ENCODE assay signal across 9 cellular contexts in the genomic region with DNA sequence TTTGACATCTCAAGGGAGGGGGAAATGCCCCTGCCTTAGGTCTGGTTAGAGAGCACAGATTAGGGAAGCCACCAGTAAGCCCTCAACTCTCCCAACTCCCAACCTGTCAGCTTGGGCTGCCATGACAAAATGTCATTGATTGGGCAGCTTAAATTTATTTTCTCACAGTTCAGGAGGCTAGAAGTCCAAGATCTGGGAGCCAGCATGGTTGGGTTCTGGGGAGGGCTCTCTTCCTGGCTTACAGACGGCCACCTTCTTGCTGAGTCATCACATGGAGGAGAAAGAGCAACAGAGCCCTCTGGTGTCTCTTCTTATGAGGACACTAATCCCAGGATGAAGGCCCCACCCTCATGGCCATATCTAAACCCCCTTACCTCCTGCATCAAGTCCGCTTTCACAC. TPM values are rescaled to one million over a fixed set of nuclear protein-coding genes. Genes with fewer than 3 reads are reported as not detected.
DNase-seq lines count a peak whose midpoint lies in the region; ATAC-seq, FAIRE-seq and TF ChIP-seq lines count a peak whose summit lies in the region.
"Had no signal": no experiment of that assay in that cellular context is flagged by ENCODE, and none has a peak within 500 bp of the region (broad histone marks: within the 10 kb centered on the region; RNA-seq: fewer than 3 reads in every experiment).

No MANE protein-coding gene starts in this region.

- peak overlapping the region in 2 of 10 experiments; percentile 18 to 28; a peak in 4 of 20 replicates for H3K4me3 ChIP-seq in BLaER1 treated with 17β-estradiol and CSF1 and Interleukin-3, amounts not matched to agents 10 nM and 100 nM
- no peak overlapping the region for H3K4me3 ChIP-seq in HepG2 (replicated peaks in 1 of 3; ENCODE audit: insufficient read depth in 1 of 3, low read depth in 2 of 3, low read length in 3 of 3)

- peak overlapping the region; percentile 46 for H3K27ac Mint-ChIP-seq in activated naive CD8-positive, alpha-beta T cell treated with anti-CD3 and anti-CD28 coated beads, Interleukin-2, amount 10 ng/mL, durations not matched to agents 7 days and 5 days

- intact Hi-C loops in HepG2 (cut with micrococcal nuclease; ENCODE audit: unreplicated experiment): loop anchor here (1.0 to 5.0 kb wide), 2 partner anchors 163 to 224 kb away; no protein-coding TSS in a partner anchor

- H3K4me1 ChIP-seq in BLaER1 treated with 17β-estradiol and CSF1 and Interleukin-3, amounts not matched to agents 10 nM and 100 nM: peaks cover 25 to 53% (median 41%) of the 10 kb centered on the region in 10 experiments
- peaks cover 8% of the 10 kb centered on the region; the same call in 1 of the 2 replicates for H3K4me1 ChIP-seq in HepG2 (ENCODE audit: insufficient read depth, low read length)

- H4K20me1 ChIP-seq in BLaER1 treated with 17β-estradiol and CSF1 and Interleukin-3, amounts not matched to agents 10 nM and 100 nM: peaks cover 0 to 12% (median 3%) of the 10 kb centered on the region in 11 experiments; a peak in 7 of 22 replicates
- no peaks in the 10 kb centered on the region for H4K20me1 ChIP-seq in HepG2 (ENCODE audit: insufficient read depth, low read length)

- peak overlapping the region in 9 of 11 experiments; percentile 13 to 81 (median 59); a peak in 16 of 22 replicates for H3K27ac ChIP-seq in BLaER1 treated with 17β-estradiol and CSF1 and Interleukin-3, amounts not matched to agents 10 nM and 100 nM
- H3K27ac ChIP-seq in HepG2 (ENCODE audit: extremely low read length, insufficient read depth, low read length): no peak overlapping the region

- peaks cover 13 to 35% (median 15%) of the 10 kb centered on the region in 11 experiments for H3K9me3 ChIP-seq in BLaER1 treated with 17β-estradiol and CSF1 and Interleukin-3, amounts not matched to agents 10 nM and 100 nM (replicated peaks in 1 of 11)
- peaks cover 4% of the 10 kb centered on the region; the same call in 1 of the 2 replicates for H3K9me3 ChIP-seq in HepG2 (ENCODE audit: low read length)

- DNase-seq in OCI-M2 (lab: John Stamatoyannopoulos, UW; ENCODE audit: unreplicated experiment) (peak; percentile 92), HepG2 (ENCODE audit: low spot score) (peak; percentile 67), NCI-H510A treated with DMSO at 0.1 percent for 48 hours (lab: John Stamatoyannopoulos, UW) (no peak), NCI-H1105 treated with DMSO at 0.1 percent for 48 hours (lab: John Stamatoyannopoulos, UW) (no peak)
- no peak for DNase-seq in activated naive CD8-positive, alpha-beta T cell treated with anti-CD3 and anti-CD28 coated beads, Interleukin-2, amount 10 ng/mL, durations not matched to agents 7 days and 5 days

- peaks cover 31% of the 10 kb centered on the region for H3K4me1 Mint-ChIP-seq in activated naive CD8-positive, alpha-beta T cell treated with anti-CD3 and anti-CD28 coated beads, Interleukin-2, amount 10 ng/mL, durations not matched to agents 7 days and 5 days

- in situ Hi-C loops in HepG2 (cut with HindIII; ENCODE audit: extremely low pct_ligation_motif_present, low pct_unique_long_range_greater_than_20kb): loop anchor here (5.0 kb wide), 1 partner anchor 79 kb away; no protein-coding TSS in a partner anchor

- CTCF ChIA-PET in HepG2 (lab: Yijun Ruan, JAX; ENCODE audit: low intra/inter-chr PET ratio, low total read pairs): interaction anchor here (1.3 to 2.5 kb wide), 2 partner anchors 80 to 223 kb away, joined by 6 to 45 read pairs; no protein-coding TSS in a partner anchor

- FAIRE-seq in HepG2 (lab: Jason Lieb, UNC): peak; percentile 50
- FAIRE-seq: islet of Langerhans had no signal

- H2AFZ ChIP-seq in HepG2 (ENCODE audit: low read length): no peak overlapping the region

- 38% methylated on average over 1 of the region's 2 CpGs for WGBS in HepG2 (ENCODE audit: low lambda C conversion rate)

- ATAC-seq in GM21423 (IDR thresholded peaks at IDR 0.05; ENCODE audit: unreplicated experiment) (peak; percentile 49), HepG2 (peak; percentile 69), GM18873 (IDR thresholded peaks at IDR 0.05; ENCODE audit: low FRiP score, unreplicated experiment) (no peak)
- peak; percentile 61 for ATAC-seq in activated naive CD8-positive, alpha-beta T cell treated with anti-CD3 and anti-CD28 coated beads, Interleukin-2, amount 10 ng/mL, durations not matched to agents 7 days and 5 days (ENCODE audit: low read depth)

- H3K27me3 ChIP-seq in BLaER1 treated with 17β-estradiol and CSF1 and Interleukin-3, amounts not matched to agents 10 nM and 100 nM: no peaks in the 10 kb centered on the region
- no peaks in the 10 kb centered on the region for H3K27me3 ChIP-seq in HepG2 (ENCODE audit: control insufficient read depth in 1 of 2, insufficient read depth in 2 of 2, low read length in 2 of 2)

- BruUV-seq in HepG2 (replicated peaks; lab: Mats Ljungman, UMichigan): no TSS peak

- no peaks in the 10 kb centered on the region for H3K27me3 Mint-ChIP-seq in activated naive CD8-positive, alpha-beta T cell treated with anti-CD3 and anti-CD28 coated beads, Interleukin-2, amount 10 ng/mL, durations not matched to agents 7 days and 5 days

- peaks cover 0 to 6% (median 5%) of the 10 kb centered on the region in 11 experiments; a peak in 8 of 22 replicates for H3K36me3 ChIP-seq in BLaER1 treated with 17β-estradiol and CSF1 and Interleukin-3, amounts not matched to agents 10 nM and 100 nM
- H3K36me3 ChIP-seq in HepG2 (replicated peaks in 1 of 2; ENCODE audit: control insufficient read depth in 1 of 2, insufficient read depth in 2 of 2, low read length in 2 of 2): no peaks in the 10 kb centered on the region

- TF ChIP-seq EP300 in HepG2 (IDR thresholded peaks at IDR 0.05; ENCODE audit: low read depth in 2 of 2, low read length in 2 of 2) (no peak), HepG2 (CRISPR knock-in tag; IDR thresholded peaks at IDR 0.05; ENCODE audit: borderline replicate concordance) (no peak)

- H3K36me3 Mint-ChIP-seq in activated naive CD8-positive, alpha-beta T cell treated with anti-CD3 and anti-CD28 coated beads, Interleukin-2, amount 10 ng/mL, durations not matched to agents 7 days and 5 days: peaks cover 23% of the 10 kb centered on the region

- POLR2A ChIA-PET in activated naive CD8-positive, alpha-beta T cell treated with anti-CD3 and anti-CD28 coated beads, Interleukin-2, amount 10 ng/mL, durations not matched to agents 7 days and 5 days (lab: Charles Lee): interaction anchor here (1.0 to 3.5 kb wide), 4 partner anchors 10 to 84 kb away, joined by 3 to 10 read pairs (median 4); a partner anchor contains a TSS
- POLR2A ChIA-PET in HepG2 (lab: Yijun Ruan, JAX): no interaction called here

- H3K4me3 Mint-ChIP-seq in activated naive CD8-positive, alpha-beta T cell treated with anti-CD3 and anti-CD28 coated beads, Interleukin-2, amount 10 ng/mL, durations not matched to agents 7 days and 5 days: no peak overlapping the region

- peak overlapping the region in 2 of 11 experiments; percentile 18 to 47; a peak in 2 of 22 replicates for H3K9ac ChIP-seq in BLaER1 treated with 17β-estradiol and CSF1 and Interleukin-3, amounts not matched to agents 10 nM and 100 nM
- no peak overlapping the region for H3K9ac ChIP-seq in HepG2 (ENCODE audit: insufficient read depth, low read depth, low read length)

- peaks cover 4% of the 10 kb centered on the region for H3K9me3 Mint-ChIP-seq in activated naive CD8-positive, alpha-beta T cell treated with anti-CD3 and anti-CD28 coated beads, Interleukin-2, amount 10 ng/mL, durations not matched to agents 7 days and 5 days

- H3K4me2 ChIP-seq in BLaER1 treated with 17β-estradiol and CSF1 and Interleukin-3, amounts not matched to agents 10 nM and 100 nM: no peak overlapping the region
- H3K4me2 ChIP-seq in HepG2 (ENCODE audit: low read depth, low read length): no peak overlapping the region; the same call in 1 of the 2 replicates

- peak; percentile 71 for TF ChIP-seq RAD21 in HepG2 (CRISPR knock-in tag; IDR thresholded peaks at IDR 0.05)

- no peak for TF ChIP-seq POLR2A in HepG2 (IDR thresholded peaks at IDR 0.05; ENCODE audit: insufficient read depth in 1 of 2, low read depth in 2 of 2, low read length in 2 of 2)

- no peaks in the 10 kb centered on the region for H3K79me2 ChIP-seq in HepG2 (ENCODE audit: insufficient read depth, low read length)

- peak; percentile 84 for TF ChIP-seq CTCF in HepG2 (CRISPR knock-in tag; IDR thresholded peaks at IDR 0.05)

RNA-seq across cellular contexts. Expression of a gene that starts 24.2 kb away (rescaled TPM):
- 10 to 100 TPM; 31.8 to 38.2 TPM for total RNA-seq in activated naive CD8-positive, alpha-beta T cell treated with anti-CD3 and anti-CD28 coated beads, Interleukin-2, amount 10 ng/mL, durations not matched to agents 7 days and 5 days
- total RNA-seq in HepG2 (2016; rRNA removed; fragmentation: Illumina TruSeq; extraction: Trizol): 34.4 and 34.8 TPM in 2 replicates
- 28.6 and 28.9 TPM in 2 replicates for total RNA-seq in HepG2 (2016; cell fraction: cytosol; rRNA removed; fragmentation: Illumina TruSeq; extraction: Trizol; ENCODE audit: low read depth)
- total RNA-seq in HepG2 (2016; cell fraction: insoluble cytoplasmic fraction; rRNA removed; fragmentation: Illumina TruSeq; extraction: Trizol): 29.0 and 35.2 TPM in 2 replicates
- total RNA-seq in HepG2 (2016; cell fraction: membrane; rRNA removed; fragmentation: Illumina TruSeq; extraction: Trizol): 73.3 and 76.2 TPM in 2 replicates
- 17.3 and 21.4 TPM in 2 replicates for total RNA-seq in HepG2 (2016; cell fraction: nucleus; rRNA removed; fragmentation: Illumina TruSeq; extraction: Trizol)
- polyA plus RNA-seq in HepG2 (2011; rRNA removed): 17.7 and 19.6 TPM in 2 replicates
- polyA plus RNA-seq in HepG2 (2011; cell fraction: cytosol; rRNA removed): 18.1 TPM in 2 replicates
- polyA plus RNA-seq in HepG2 (2011; cell fraction: nucleus; rRNA removed): 13.1 and 14.3 TPM in 2 replicates
- polyA plus RNA-seq in HepG2 (2012): 15.9 and 18.6 TPM in 2 replicates
- polyA plus RNA-seq in HepG2 (2016; cell fraction: cytosol; fragmentation: Illumina TruSeq; extraction: Trizol; ENCODE audit: low read depth): 37.7 and 38.6 TPM in 2 replicates
- polyA plus RNA-seq in HepG2 (2016; cell fraction: insoluble cytoplasmic fraction; fragmentation: Illumina TruSeq; extraction: Trizol; ENCODE audit: low read depth): 28.6 and 34.2 TPM in 2 replicates
- 64.1 and 65.3 TPM in 2 replicates for polyA plus RNA-seq in HepG2 (2016; cell fraction: membrane; fragmentation: Illumina TruSeq; extraction: Trizol; ENCODE audit: low read depth)
- 29.3 and 31.8 TPM in 2 replicates for polyA plus RNA-seq in HepG2 (2016; cell fraction: nucleus; fragmentation: Illumina TruSeq; extraction: Trizol; ENCODE audit: insufficient read depth, low read depth)
- 5.1 and 12.9 TPM in 2 replicates for polyA minus RNA-seq in HepG2 (2011; rRNA and poly(A)+ RNA removed; ENCODE audit: low replicate concordance)
- polyA minus RNA-seq in HepG2 (2011; cell fraction: cytosol; rRNA and poly(A)+ RNA removed): 8.3 and 8.7 TPM in 2 replicates
- 6.7 and 10.4 TPM in 2 replicates for polyA minus RNA-seq in HepG2 (2011; cell fraction: nucleus; rRNA and poly(A)+ RNA removed)

RNA-seq across cellular contexts. Expression of a gene that starts 25.6 kb away (rescaled TPM):
- 10 to 100 TPM; 33.3 to 35.9 TPM for total RNA-seq in activated naive CD8-positive, alpha-beta T cell treated with anti-CD3 and anti-CD28 coated beads, Interleukin-2, amount 10 ng/mL, durations not matched to agents 7 days and 5 days
- total RNA-seq in HepG2 (2016; rRNA removed; fragmentation: Illumina TruSeq; extraction: Trizol): 3.2 and 3.8 TPM in 2 replicates
- total RNA-seq in HepG2 (2016; cell fraction: cytosol; rRNA removed; fragmentation: Illumina TruSeq; extraction: Trizol; ENCODE audit: low read depth): 1.5 TPM in 2 replicates
- 3.0 and 4.1 TPM in 2 replicates for total RNA-seq in HepG2 (2016; cell fraction: insoluble cytoplasmic fraction; rRNA removed; fragmentation: Illumina TruSeq; extraction: Trizol)
- 2.6 and 2.8 TPM in 2 replicates for total RNA-seq in HepG2 (2016; cell fraction: membrane; rRNA removed; fragmentation: Illumina TruSeq; extraction: Trizol)
- total RNA-seq in HepG2 (2016; cell fraction: nucleus; rRNA removed; fragmentation: Illumina TruSeq; extraction: Trizol): 1.9 and 2.3 TPM in 2 replicates
- 2.9 TPM in 2 replicates for polyA plus RNA-seq in HepG2 (2011; rRNA removed)
- polyA plus RNA-seq in HepG2 (2011; cell fraction: cytosol; rRNA removed): 1.7 and 4.1 TPM in 2 replicates
- polyA plus RNA-seq in HepG2 (2011; cell fraction: nucleus; rRNA removed): 3.9 and 4.0 TPM in 2 replicates
- polyA plus RNA-seq in HepG2 (2012): 0.71 and 1.4 TPM in 2 replicates
- 0.36 and 0.54 TPM in 2 replicates for polyA plus RNA-seq in HepG2 (2016; cell fraction: cytosol; fragmentation: Illumina TruSeq; extraction: Trizol; ENCODE audit: low read depth)
- polyA plus RNA-seq in HepG2 (2016; cell fraction: insoluble cytoplasmic fraction; fragmentation: Illumina TruSeq; extraction: Trizol; ENCODE audit: low read depth): 2.4 and 2.7 TPM in 2 replicates
- polyA plus RNA-seq in HepG2 (2016; cell fraction: membrane; fragmentation: Illumina TruSeq; extraction: Trizol; ENCODE audit: low read depth): 1.1 and 1.4 TPM in 2 replicates
- 2.7 TPM in 2 replicates for polyA plus RNA-seq in HepG2 (2016; cell fraction: nucleus; fragmentation: Illumina TruSeq; extraction: Trizol; ENCODE audit: insufficient read depth, low read depth)
- 2.0 and 6.9 TPM in 2 replicates for polyA minus RNA-seq in HepG2 (2011; rRNA and poly(A)+ RNA removed; ENCODE audit: low replicate concordance)
- 1.5 and 3.6 TPM in 2 replicates for polyA minus RNA-seq in HepG2 (2011; cell fraction: cytosol; rRNA and poly(A)+ RNA removed)
- 2.1 and 3.0 TPM in 2 replicates for polyA minus RNA-seq in HepG2 (2011; cell fraction: nucleus; rRNA and poly(A)+ RNA removed)

Comparison
In these comparisons a context has a peak if more than half of its experiments do, and no peak if none do; other contexts are left out.
1. DNase-seq: peak in OCI-M2 (single experiment) and HepG2 (single experiment); none in activated naive CD8-positive, alpha-beta T cell treated with anti-CD3 and anti-CD28 coated beads, Interleukin-2, amount 10 ng/mL, durations not matched to agents 7 days and 5 days (single experiment), NCI-H510A treated with DMSO at 0.1 percent for 48 hours (single experiment) and NCI-H1105 treated with DMSO at 0.1 percent for 48 hours (single experiment).